ENCODE assay signal across 21 cellular contexts in the genomic region with DNA sequence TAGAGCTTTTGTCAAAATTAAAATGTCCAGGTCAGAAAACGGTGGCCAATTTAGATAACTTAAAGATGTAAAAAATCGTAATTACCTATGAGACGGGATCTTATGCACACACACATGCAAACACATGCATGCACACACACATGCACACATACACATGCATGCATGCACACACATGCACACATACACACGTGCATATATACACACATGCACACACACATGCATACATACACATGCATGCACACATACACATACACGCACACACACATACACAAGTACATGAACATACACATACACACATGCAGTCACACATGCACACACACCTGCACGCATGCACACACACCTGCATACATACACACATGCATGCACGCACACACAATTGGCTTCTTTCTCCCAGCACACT.
DNase-seq lines count a peak whose midpoint lies in the region; ATAC-seq and TF ChIP-seq lines count a peak whose summit lies in the region.
"Had no signal": no experiment of that assay in that cellular context is flagged by ENCODE, and none has a peak within 500 bp of the region (broad histone marks: within the 10 kb centered on the region; RNA-seq: fewer than 3 reads in every experiment).

No MANE protein-coding gene starts in this region.

- no peak overlapping the region for H3K18ac ChIP-seq in neuronal stem cell (ENCODE audit: low read length)

- no peak overlapping the region for H3K9ac ChIP-seq in neuronal stem cell (ENCODE audit: low read depth, low read length, poor library complexity)
- H3K9ac ChIP-seq: GM23248 had no signal

- TF ChIP-seq CTCF in HEK293 (tag by site-specific recombination; IDR thresholded peaks at IDR 0.05) = no peak

- no peak overlapping the region for H3K14ac ChIP-seq in neuronal stem cell (ENCODE audit: low read length)

- H3K4me2 ChIP-seq in neuronal stem cell (ENCODE audit: insufficient read depth, low read length, poor library complexity, severe bottlenecking) = no peak overlapping the region

- no peak overlapping the region for H2BK120ac ChIP-seq in neuronal stem cell (ENCODE audit: low read depth, low read length)

- no peak overlapping the region for H3K27ac Mint-ChIP-seq in activated CD4-positive, alpha-beta T cell treated with anti-CD3 and anti-CD28 coated beads, Interleukin-2, amount 10 ng/mL, durations not matched to agents 24 days and 14 days
- H3K27ac Mint-ChIP-seq in T-helper 2 cell treated with Interferon-gamma antibody and Interleukin-4, amounts not matched to agents 5 μg/mL and 100 μg/mL, for 36 hours = no peak overlapping the region
- H3K27ac Mint-ChIP-seq: CD4-positive, alpha-beta memory T cell had no signal

- H4K91ac ChIP-seq in neuronal stem cell (ENCODE audit: low read depth, low read length, poor library complexity) = no peak overlapping the region

- H3K4me1 Mint-ChIP-seq in activated CD4-positive, alpha-beta T cell treated with anti-CD3 and anti-CD28 coated beads, Interleukin-2, amount 10 ng/mL, durations not matched to agents 24 days and 14 days = no peaks in the 10 kb centered on the region
- no peaks in the 10 kb centered on the region for H3K4me1 Mint-ChIP-seq in T-helper 2 cell treated with Interferon-gamma antibody and Interleukin-4, amounts not matched to agents 5 μg/mL and 100 μg/mL, for 36 hours (ENCODE audit: low read depth)
- H3K4me1 Mint-ChIP-seq: CD4-positive, alpha-beta memory T cell had no signal

- CTCF ChIA-PET in HEK293 (lab: Yijun Ruan, JAX) = no interaction called here

- DNase-seq in activated CD4-positive, alpha-beta T cell treated with anti-CD3 and anti-CD28 coated beads, Interleukin-2, amount 10 ng/mL, durations not matched to agents 24 days and 14 days = peak; percentile 19
- DNase-seq in activated CD4-positive, alpha-beta T cell treated with anti-CD3 and anti-CD28 coated beads, Interleukin-2, amount 50 U/mL, for 1 hour = no peak
- no peak for DNase-seq in neuronal stem cell (ENCODE audit: low spot score)
- DNase-seq in T-helper 2 cell treated with Interferon-gamma antibody and Interleukin-4, amounts not matched to agents 5 μg/mL and 100 μg/mL, for 36 hours (ENCODE audit: low spot score) = no peak
- DNase-seq: ACHN; AML-193; BE2C; C1 segment of cervical spinal cord; Calu3; CD4-positive, alpha-beta memory T cell; COR-L47; DMS53; DMS79 treated with DMSO at 0.1 percent for 48 hours; GF-D8; GM23248; H7; HCEC 1CT had no signal

- no peaks in the 10 kb centered on the region for H3K4me1 ChIP-seq in HEK293 (ENCODE audit: control insufficient read depth, insufficient read depth, low read length)
- H3K4me1 ChIP-seq in neuronal stem cell (ENCODE audit: control insufficient read depth in 2 of 2, insufficient read depth in 1 of 2, low read depth in 1 of 2, low read length in 2 of 2) = no peaks in the 10 kb centered on the region
- H3K4me1 ChIP-seq: BE2C had no signal

- no peak overlapping the region for H3K27ac ChIP-seq in HEK293 (ENCODE audit: extremely low read depth, low read depth, low read length)
- H3K27ac ChIP-seq in neuronal stem cell (replicated peaks; ENCODE audit: low read length) = no peak overlapping the region
- H3K27ac ChIP-seq: 22Rv1, GM23248 had no signal

- no peaks in the 10 kb centered on the region for H3K9me3 ChIP-seq in HEK293 (ENCODE audit: control insufficient read depth, insufficient read depth, low read depth, low read length)
- peaks cover 0 to 2% of the 10 kb centered on the region in 2 donors for H3K9me3 ChIP-seq in neuronal stem cell (replicated peaks in 1 of 2; ENCODE audit: control insufficient read depth in 2 of 2, insufficient read depth in 1 of 2, low read depth in 1 of 2, low read length in 2 of 2)

- peak overlapping the region; percentile 88 for H4K8ac ChIP-seq in neuronal stem cell (ENCODE audit: low read depth, low read length)

- no peak overlapping the region for H2BK5ac ChIP-seq in neuronal stem cell (ENCODE audit: low read length)

- no peaks in the 10 kb centered on the region for H3K27me3 ChIP-seq in neuronal stem cell (ENCODE audit: control insufficient read depth in 3 of 3, insufficient read depth in 3 of 3, low read depth in 1 of 3, low read length in 3 of 3)
- H3K27me3 ChIP-seq: BE2C had no signal

- H2AK5ac ChIP-seq in neuronal stem cell (ENCODE audit: low read depth, low read length) = no peak overlapping the region

- WGBS in neuronal stem cell (ENCODE audit: extremely low coverage in 2 of 2, insufficient read length in 2 of 2, insufficient replicate concordance in 1 of 2), 2 donors = no CpG with 5 or more reads among the region's 7 CpGs

- no peaks in the 10 kb centered on the region for H3K27me3 Mint-ChIP-seq in activated CD4-positive, alpha-beta T cell treated with anti-CD3 and anti-CD28 coated beads, Interleukin-2, amount 10 ng/mL, durations not matched to agents 24 days and 14 days
- H3K27me3 Mint-ChIP-seq in T-helper 2 cell treated with Interferon-gamma antibody and Interleukin-4, amounts not matched to agents 5 μg/mL and 100 μg/mL, for 36 hours (ENCODE audit: low read depth) = no peaks in the 10 kb centered on the region
- H3K27me3 Mint-ChIP-seq: CD4-positive, alpha-beta memory T cell had no signal

- no peak overlapping the region for H2BK12ac ChIP-seq in neuronal stem cell (ENCODE audit: low read length)

- H3K36me3 ChIP-seq in HEK293 (ENCODE audit: control insufficient read depth in 2 of 2, insufficient read depth in 1 of 2, low read length in 2 of 2) (no peaks in the 10 kb centered on the region), neuronal stem cell (replicated peaks in 1 of 2; ENCODE audit: control insufficient read depth in 2 of 2, insufficient read depth in 2 of 2, low read length in 2 of 2) (peaks cover 0 to 1% of the 10 kb centered on the region in 2 donors)
- H3K36me3 ChIP-seq: BE2C had no signal

- no peaks in the 10 kb centered on the region for H3K79me1 ChIP-seq in neuronal stem cell (ENCODE audit: low read depth, low read length)

- no peak for ATAC-seq in GM21360 (IDR thresholded peaks at IDR 0.05; ENCODE audit: unreplicated experiment)
- ATAC-seq in HG02840 (IDR thresholded peaks at IDR 0.05; ENCODE audit: low FRiP score, unreplicated experiment) = no peak

- no peak overlapping the region for H3K4ac ChIP-seq in neuronal stem cell (ENCODE audit: low read length)

- no peak overlapping the region for H3K23ac ChIP-seq in neuronal stem cell (ENCODE audit: low read depth, low read length, poor library complexity)

- H2BK15ac ChIP-seq in neuronal stem cell (ENCODE audit: low read length) = no peak overlapping the region

- H3K9me3 Mint-ChIP-seq in activated CD4-positive, alpha-beta T cell treated with anti-CD3 and anti-CD28 coated beads, Interleukin-2, amount 10 ng/mL, durations not matched to agents 24 days and 14 days = peaks cover 18% of the 10 kb centered on the region
- H3K9me3 Mint-ChIP-seq in T-helper 2 cell treated with Interferon-gamma antibody and Interleukin-4, amounts not matched to agents 5 μg/mL and 100 μg/mL, for 36 hours = peaks cover 31% of the 10 kb centered on the region

- intact Hi-C loops in activated CD4-positive, alpha-beta T cell treated with anti-CD3 and anti-CD28 coated beads, Interleukin-2, amount 10 ng/mL, durations not matched to agents 24 days and 14 days (cut with micrococcal nuclease) = no loop called here

- H3K36me3 Mint-ChIP-seq in activated CD4-positive, alpha-beta T cell treated with anti-CD3 and anti-CD28 coated beads, Interleukin-2, amount 10 ng/mL, durations not matched to agents 24 days and 14 days (ENCODE audit: low read depth) = no peaks in the 10 kb centered on the region
- H3K36me3 Mint-ChIP-seq in T-helper 2 cell treated with Interferon-gamma antibody and Interleukin-4, amounts not matched to agents 5 μg/mL and 100 μg/mL, for 36 hours (ENCODE audit: low read depth) = no peaks in the 10 kb centered on the region
- H3K36me3 Mint-ChIP-seq: CD4-positive, alpha-beta memory T cell had no signal

- H3K4me3 Mint-ChIP-seq in activated CD4-positive, alpha-beta T cell treated with anti-CD3 and anti-CD28 coated beads, Interleukin-2, amount 10 ng/mL, durations not matched to agents 24 days and 14 days = no peak overlapping the region
- no peak overlapping the region for H3K4me3 Mint-ChIP-seq in T-helper 2 cell treated with Interferon-gamma antibody and Interleukin-4, amounts not matched to agents 5 μg/mL and 100 μg/mL, for 36 hours

- POLR2A ChIA-PET in HEK293 (lab: Yijun Ruan, JAX) = no interaction called here

- no peak overlapping the region for H3K4me3 ChIP-seq in HEK293 (ENCODE audit: low read depth, low read length)
- H3K4me3 ChIP-seq in neuronal stem cell (ENCODE audit: low read length in 2 of 2) = peak overlapping the region in 1 of 2 donors; percentile 52
- H3K4me3 ChIP-seq: GM23248 had no signal

- H2AFZ ChIP-seq in neuronal stem cell (ENCODE audit: low read length) = no peak overlapping the region
- H2AFZ ChIP-seq: GM23248 had no signal

TF ChIP-seq in HEK293, 187 proteins besides CTCF, POLR2A, EP300 and RAD21:
- TF ChIP-seq ZNF211 (tag by site-specific recombination; IDR thresholded peaks at IDR 0.05; ENCODE audit: low read depth) (no peak), ZSCAN4 (tag by site-specific recombination; IDR thresholded peaks at IDR 0.05) (0 out of 2 replicates have a peak, but pooled peaks have one; percentile 13)
